Comparison of ENCODE assay signal across 1 cellular context in the genomic region with DNA sequence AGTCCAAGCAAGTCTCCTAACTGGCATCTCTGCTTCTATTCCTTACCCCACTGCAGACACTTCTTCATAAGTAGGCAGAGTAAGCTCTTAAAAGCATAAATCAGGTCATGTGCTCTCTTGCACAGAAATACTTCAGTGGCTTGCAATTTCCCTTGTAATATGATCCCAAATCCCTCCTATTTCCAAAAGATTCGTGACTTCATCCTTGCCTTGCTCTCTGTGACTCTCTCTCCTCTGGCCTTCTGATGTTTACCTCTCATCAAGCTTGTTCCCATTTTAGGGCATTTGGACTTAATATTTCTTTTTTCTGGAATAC.
TF ChIP-seq lines count a peak whose summit lies in the region.

No MANE protein-coding gene starts in this region.

TF ChIP-seq in SK-N-SH, 30 proteins besides CTCF, POLR2A, EP300 and RAD21 (continued from another document):
- peak; percentile 72 for TF ChIP-seq USF1 (IDR thresholded peaks at IDR 0.05; ENCODE audit: borderline replicate concordance, low read depth)
- TF ChIP-seq, protein P1, sequence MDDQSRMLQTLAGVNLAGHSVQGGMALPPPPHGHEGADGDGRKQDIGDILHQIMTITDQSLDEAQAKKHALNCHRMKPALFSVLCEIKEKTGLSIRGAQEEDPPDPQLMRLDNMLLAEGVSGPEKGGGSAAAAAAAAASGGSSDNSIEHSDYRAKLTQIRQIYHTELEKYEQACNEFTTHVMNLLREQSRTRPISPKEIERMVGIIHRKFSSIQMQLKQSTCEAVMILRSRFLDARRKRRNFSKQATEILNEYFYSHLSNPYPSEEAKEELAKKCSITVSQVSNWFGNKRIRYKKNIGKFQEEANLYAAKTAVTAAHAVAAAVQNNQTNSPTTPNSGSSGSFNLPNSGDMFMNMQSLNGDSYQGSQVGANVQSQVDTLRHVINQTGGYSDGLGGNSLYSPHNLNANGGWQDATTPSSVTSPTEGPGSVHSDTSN (IDR thresholded peaks at IDR 0.05): peak; percentile 40; the same call in 1 of the 2 replicates
TF ChIP-seq in SK-N-SH: peak in this region for 2.
